ENCODE assay signal across 1 cellular context in genomic region chr4:184474261-184475095, GRCh38.
TF ChIP-seq lines count a peak whose summit lies in the region.

TSS of gene IRF2 (minus strand) at chr4:184474550. CDS start at chr4:184429064, 45,486 bp downstream.

TF ChIP-seq in HepG2, 621 proteins besides CTCF, POLR2A, EP300 and RAD21 (continued from another document and continues in another):
- TF ChIP-seq ZFP91 (CRISPR knock-in tag; IDR thresholded peaks at IDR 0.05; ENCODE audit: borderline replicate concordance) = peak; percentile 80
- no peak for TF ChIP-seq SOX6 (IDR thresholded peaks at IDR 0.05)
- TF ChIP-seq SOX6 (CRISPR knock-in tag; IDR thresholded peaks at IDR 0.05) = peak; percentile 84
- TF ChIP-seq THAP8 (CRISPR knock-in tag; IDR thresholded peaks at IDR 0.05; ENCODE audit: borderline replicate concordance) = peak; percentile 83; the same call in 1 of the 2 replicates
- no peak for TF ChIP-seq ZNF615 (CRISPR knock-in tag; IDR thresholded peaks at IDR 0.05; ENCODE audit: borderline replicate concordance)
- peak; percentile 78; the same call in 1 of the 2 replicates for TF ChIP-seq MTERF4 (CRISPR knock-in tag; IDR thresholded peaks at IDR 0.05)
- peak; percentile 67 for TF ChIP-seq TOPORS (CRISPR knock-in tag; IDR thresholded peaks at IDR 0.05)
- peak; percentile 89 for TF ChIP-seq POLR2G (IDR thresholded peaks at IDR 0.05; ENCODE audit: low read depth, low read length)
- TF ChIP-seq HBP1 (CRISPR knock-in tag; IDR thresholded peaks at IDR 0.05; ENCODE audit: low read depth) = peak; percentile 89; the same call in 1 of the 2 replicates
- TF ChIP-seq ZNF510 (CRISPR knock-in tag; IDR thresholded peaks at IDR 0.05; ENCODE audit: low read depth) = peak; percentile 22; the same call in 1 of the 2 replicates
- TF ChIP-seq ZNF580 (CRISPR knock-in tag; IDR thresholded peaks at IDR 0.05; ENCODE audit: borderline replicate concordance, low read depth) = peak; percentile 58; the same call in 1 of the 2 replicates
- peak; percentile 84 for TF ChIP-seq SP5 (CRISPR knock-in tag; IDR thresholded peaks at IDR 0.05; ENCODE audit: borderline replicate concordance, low read depth)
- TF ChIP-seq ZSCAN21 (CRISPR knock-in tag; IDR thresholded peaks at IDR 0.05; ENCODE audit: borderline replicate concordance) = 0 out of 2 replicates have a peak, but pooled peaks have one; percentile 55
- TF ChIP-seq AKAP8 (CRISPR knock-in tag; IDR thresholded peaks at IDR 0.05) = peak; percentile 68
- TF ChIP-seq GABPB1 (CRISPR knock-in tag; IDR thresholded peaks at IDR 0.05) = peak; percentile 88
- peak; percentile 80 for TF ChIP-seq FOXO1 (CRISPR knock-in tag; IDR thresholded peaks at IDR 0.05)
- TF ChIP-seq KDM3A (CRISPR knock-in tag; IDR thresholded peaks at IDR 0.05; ENCODE audit: low read depth) = peak; percentile 84
- peak; percentile 86; the same call in 1 of the 2 replicates for TF ChIP-seq ETV5 (CRISPR knock-in tag; IDR thresholded peaks at IDR 0.05; ENCODE audit: borderline replicate concordance)
- no peak for TF ChIP-seq HHEX (CRISPR knock-in tag; IDR thresholded peaks at IDR 0.05)
- peak; percentile 76; the same call in 1 of the 2 replicates for TF ChIP-seq ZNF572 (CRISPR knock-in tag; IDR thresholded peaks at IDR 0.05)
- TF ChIP-seq ZNF607 (CRISPR knock-in tag; IDR thresholded peaks at IDR 0.05; ENCODE audit: borderline replicate concordance) = peak; percentile 72; the same call in 1 of the 2 replicates
- TF ChIP-seq JUND (CRISPR knock-in tag; IDR thresholded peaks at IDR 0.05) = no peak
- no peak for TF ChIP-seq ZZZ3 (CRISPR knock-in tag; IDR thresholded peaks at IDR 0.05; ENCODE audit: borderline replicate concordance)
- TF ChIP-seq ATF3 (CRISPR knock-in tag; IDR thresholded peaks at IDR 0.05) = peak; percentile 84
- peak; percentile 43 for TF ChIP-seq HNF4A (CRISPR knock-in tag; IDR thresholded peaks at IDR 0.05)
- peak; percentile 49 for TF ChIP-seq YY1 (IDR thresholded peaks at IDR 0.05; ENCODE audit: insufficient read depth, insufficient replicate concordance, low read depth, low read length)
- TF ChIP-seq MAX (IDR thresholded peaks at IDR 0.05) = peak; percentile 88
- TF ChIP-seq ZFP37 (CRISPR knock-in tag; IDR thresholded peaks at IDR 0.05; ENCODE audit: borderline replicate concordance) = peak; percentile 43; the same call in 1 of the 2 replicates
- TF ChIP-seq SP1 (IDR thresholded peaks at IDR 0.05) = no peak
- peak; percentile 55; the same call in 1 of the 2 replicates for TF ChIP-seq SP1 (CRISPR knock-in tag; IDR thresholded peaks at IDR 0.05)
- TF ChIP-seq ZNF280D (CRISPR knock-in tag; IDR thresholded peaks at IDR 0.05) = 0 out of 2 replicates have a peak, but pooled peaks have one; percentile 77
- peak; percentile 9; the same call in 1 of the 2 replicates for TF ChIP-seq ZNF12 (CRISPR knock-in tag; IDR thresholded peaks at IDR 0.05)
- TF ChIP-seq HNRNPL (IDR thresholded peaks at IDR 0.05; ENCODE audit: low read depth, low read length) = no peak
- no peak for TF ChIP-seq ZFP36L1 (CRISPR knock-in tag; IDR thresholded peaks at IDR 0.05)
- no peak for TF ChIP-seq ZFAT (CRISPR knock-in tag; conservative IDR thresholded peaks at IDR 0.05)
- peak; percentile 88; the same call in 1 of the 2 replicates for TF ChIP-seq ARID4A (CRISPR knock-in tag; IDR thresholded peaks at IDR 0.05; ENCODE audit: borderline replicate concordance)
- TF ChIP-seq PTBP1 (IDR thresholded peaks at IDR 0.05; ENCODE audit: low read depth, low read length, poor library complexity, severe bottlenecking) = no peak
- TF ChIP-seq FOXK2 (IDR thresholded peaks at IDR 0.05) = peak; percentile 48
- no peak for TF ChIP-seq CENPX (CRISPR knock-in tag; IDR thresholded peaks at IDR 0.05)
- TF ChIP-seq U2AF2 (IDR thresholded peaks at IDR 0.05; ENCODE audit: low read depth, low read length) = no peak
- TF ChIP-seq MEIS2 (CRISPR knock-in tag; IDR thresholded peaks at IDR 0.05) = peak; percentile 62; the same call in 1 of the 2 replicates
- TF ChIP-seq SMAD1 (CRISPR knock-in tag; IDR thresholded peaks at IDR 0.05; ENCODE audit: borderline replicate concordance, low read depth) = no peak
- TF ChIP-seq ZNF891 (CRISPR knock-in tag; IDR thresholded peaks at IDR 0.05) = peak; percentile 91
- TF ChIP-seq ZNF605 (CRISPR knock-in tag; IDR thresholded peaks at IDR 0.05) = no peak
- TF ChIP-seq ZNF451 (CRISPR knock-in tag; IDR thresholded peaks at IDR 0.05) = no peak; the same call in 1 of the 2 replicates
- peak; percentile 58 for TF ChIP-seq ZNF614 (CRISPR knock-in tag; IDR thresholded peaks at IDR 0.05; ENCODE audit: borderline replicate concordance)
- TF ChIP-seq MXI1 (IDR thresholded peaks at IDR 0.05; ENCODE audit: borderline replicate concordance, low read depth, low read length) = peak; percentile 97; the same call in 2 of the 3 replicates
- TF ChIP-seq IRX3 (CRISPR knock-in tag; IDR thresholded peaks at IDR 0.05; ENCODE audit: borderline replicate concordance, low read depth) = 0 out of 2 replicates have a peak, but pooled peaks have one; percentile 34
- TF ChIP-seq ZNF564 (CRISPR knock-in tag; IDR thresholded peaks at IDR 0.05) = 0 out of 2 replicates have a peak, but pooled peaks have one; percentile 14
